In the genomic region with DNA sequence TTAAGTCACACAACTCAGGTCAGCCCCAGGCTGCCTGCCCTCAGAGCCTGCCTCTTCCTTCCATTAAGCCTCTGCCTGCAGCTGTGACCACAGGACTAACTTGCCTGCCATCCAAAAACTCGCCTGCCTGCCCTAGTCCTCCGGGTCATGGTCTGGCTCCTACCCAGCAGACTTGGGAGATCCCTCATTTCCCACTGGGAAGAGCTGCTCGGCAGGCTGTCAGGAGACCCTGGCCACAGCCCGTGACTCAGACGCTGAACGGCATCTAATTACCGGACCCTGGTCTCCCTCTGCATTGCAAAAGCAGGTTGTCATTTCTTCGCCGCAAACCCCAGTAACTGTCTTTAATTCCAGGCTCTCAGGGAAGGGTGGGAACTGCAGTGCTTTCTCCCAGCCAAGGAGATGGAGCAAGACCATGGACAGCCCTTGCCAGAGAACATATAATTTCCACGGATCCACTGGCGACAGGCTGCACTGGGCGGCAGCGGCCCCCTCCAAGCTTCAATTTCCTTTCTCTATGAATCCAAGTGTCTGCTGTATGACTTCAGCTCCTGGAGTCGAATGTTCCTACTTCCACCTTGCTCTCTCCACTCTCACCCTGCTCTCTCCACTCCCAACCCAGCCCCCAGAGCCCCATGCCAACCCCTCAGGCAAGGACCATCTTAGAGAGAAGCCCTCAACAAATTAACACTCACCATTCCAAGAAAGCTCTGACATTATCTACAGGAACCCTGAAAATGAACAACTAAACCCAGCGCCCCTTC, we compare ENCODE assay signal across 1 cellular context.
TF ChIP-seq lines count a peak whose summit lies in the region.

No MANE protein-coding gene starts in this region.

TF ChIP-seq in WTC11, 78 proteins besides CTCF, POLR2A, EP300 and RAD21 (continued from another document):
- no peak for TF ChIP-seq FOXP4 (CRISPR knock-in tag; IDR thresholded peaks at IDR 0.05)
- no peak for TF ChIP-seq TCF7 (CRISPR knock-in tag; IDR thresholded peaks at IDR 0.05; ENCODE audit: low read depth)
- no peak for TF ChIP-seq MLX (CRISPR knock-in tag; IDR thresholded peaks at IDR 0.05)
- TF ChIP-seq ZNF396 (CRISPR knock-in tag; IDR thresholded peaks at IDR 0.05; ENCODE audit: borderline replicate concordance), result no peak
- TF ChIP-seq ZNF512 (CRISPR knock-in tag; IDR thresholded peaks at IDR 0.05; ENCODE audit: borderline replicate concordance), result no peak
- no peak for TF ChIP-seq SP1 (CRISPR knock-in tag; conservative IDR thresholded peaks at IDR 0.05)
- TF ChIP-seq MAX (CRISPR knock-in tag; IDR thresholded peaks at IDR 0.05), result no peak
- no peak for TF ChIP-seq ETV6 (CRISPR knock-in tag; IDR thresholded peaks at IDR 0.05)
- no peak for TF ChIP-seq AFF4 (CRISPR knock-in tag; IDR thresholded peaks at IDR 0.05; ENCODE audit: borderline replicate concordance)
